ENCODE assay signal across 19 cellular contexts in genomic region chr15:78763111-78763795, GRCh38. TPM values are rescaled to one million over a fixed set of nuclear protein-coding genes. Genes with fewer than 3 reads are reported as not detected.
DNase-seq lines count a peak whose midpoint lies in the region; ATAC-seq and TF ChIP-seq lines count a peak whose summit lies in the region.
"Had no signal": no experiment of that assay in that cellular context is flagged by ENCODE, and none has a peak within 500 bp of the region (broad histone marks: within the 10 kb centered on the region; RNA-seq: fewer than 3 reads in every experiment).

No MANE protein-coding gene starts in this region.

- no peaks in the 10 kb centered on the region for H3K36me3 Mint-ChIP-seq in activated CD8-positive, alpha-beta T cell treated with anti-CD3 and anti-CD28 coated beads for 36 hours (ENCODE audit: low read depth)

- H3K27me3 Mint-ChIP-seq in activated CD8-positive, alpha-beta T cell treated with anti-CD3 and anti-CD28 coated beads for 36 hours = no peaks in the 10 kb centered on the region

- H3K4me1 ChIP-seq in lower lobe of right lung (peaks cover 19% of the 10 kb centered on the region), upper lobe of right lung (peaks cover 5% of the 10 kb centered on the region)
- H3K4me1 ChIP-seq: parathyroid adenoma had no signal

- no peak for TF ChIP-seq CTCF in activated CD8-positive, alpha-beta T cell treated with anti-CD3 and anti-CD28 coated beads for 36 hours (IDR thresholded peaks at IDR 0.05)
- TF ChIP-seq CTCF in lower lobe of right lung (IDR thresholded peaks at IDR 0.05) (no peak), upper lobe of right lung (IDR thresholded peaks at IDR 0.05) (no peak)

- intact Hi-C loops in cardiac septum (cut with DNase I) (no loop called here), left cardiac atrium (cut with DNase I) (no loop called here), lower lobe of right lung (cut with DNase I) (no loop called here), upper lobe of right lung (cut with DNase I) (no loop called here)
- intact Hi-C loops in activated CD8-positive, alpha-beta T cell treated with anti-CD3 and anti-CD28 coated beads for 36 hours (cut with micrococcal nuclease) = loop anchor here (10.0 kb wide), 1 partner anchor 52 kb away; the partner anchor contains the start of gene ADAMTS7

- peaks cover 21% of the 10 kb centered on the region for H3K4me1 Mint-ChIP-seq in activated CD8-positive, alpha-beta T cell treated with anti-CD3 and anti-CD28 coated beads for 36 hours (ENCODE audit: low read depth)

- H3K36me3 ChIP-seq in lower lobe of right lung = no peaks in the 10 kb centered on the region
- H3K36me3 ChIP-seq in upper lobe of right lung = no peaks in the 10 kb centered on the region
- H3K36me3 ChIP-seq: WERI-Rb-1 had no signal

- H3K27me3 ChIP-seq in lower lobe of right lung (ENCODE audit: low read depth) = no peaks in the 10 kb centered on the region
- H3K27me3 ChIP-seq in upper lobe of right lung = no peaks in the 10 kb centered on the region

- H3K9me3 ChIP-seq in lower lobe of right lung (no peaks in the 10 kb centered on the region), upper lobe of right lung (no peaks in the 10 kb centered on the region)

- DNase-seq in cardiac septum (ENCODE audit: low spot score) = peak; percentile 63
- DNase-seq in left cardiac atrium = no peak
- DNase-seq in activated CD8-positive, alpha-beta T cell treated with anti-CD3 and anti-CD28 coated beads for 36 hours = no peak
- peak; percentile 29 for DNase-seq in lower lobe of right lung
- peak; percentile 61 for DNase-seq in upper lobe of right lung
- no peak for DNase-seq in stimulated activated CD4-positive, alpha-beta T cell treated with anti-CD3 and anti-CD28 coated beads, Interleukin-4, amount 100 ng/mL, for 1 hour
- DNase-seq in COR-L47 (lab: John Stamatoyannopoulos, UW) = no peak
- DNase-seq: AML-193, DMS153, HFFc6, IMR-90, NCI-H2081 treated with DMSO at 0.1 percent for 48 hours, NCI-H526 treated with DMSO at 0.1 percent for 48 hours, PC-3, WERI-Rb-1 had no signal

- H3K27ac ChIP-seq in lower lobe of right lung = no peak overlapping the region
- no peak overlapping the region for H3K27ac ChIP-seq in upper lobe of right lung
- H3K27ac ChIP-seq: coronary artery, epithelial cell of prostate, parathyroid adenoma, WERI-Rb-1 had no signal

- CTCF ChIA-PET in activated CD8-positive, alpha-beta T cell treated with anti-CD3 and anti-CD28 coated beads for 36 hours (lab: Charles Lee) = no interaction called here

- POLR2A ChIA-PET in activated CD8-positive, alpha-beta T cell treated with anti-CD3 and anti-CD28 coated beads for 36 hours (lab: Charles Lee) = no interaction called here

- H3K9me3 Mint-ChIP-seq in activated CD8-positive, alpha-beta T cell treated with anti-CD3 and anti-CD28 coated beads for 36 hours = no peaks in the 10 kb centered on the region
- H3K9me3 Mint-ChIP-seq: HFFc6 had no signal

- no peak for ATAC-seq in left cardiac atrium
- no peak for ATAC-seq in activated CD8-positive, alpha-beta T cell treated with anti-CD3 and anti-CD28 coated beads for 36 hours
- ATAC-seq in lower lobe of right lung = no peak
- no peak for ATAC-seq in upper lobe of right lung
- ATAC-seq: PC-3 had no signal

- H3K27ac Mint-ChIP-seq in activated CD8-positive, alpha-beta T cell treated with anti-CD3 and anti-CD28 coated beads for 36 hours = peak overlapping the region; percentile 50
- H3K27ac Mint-ChIP-seq: HFFc6 had no signal

- no peak overlapping the region for H3K4me3 ChIP-seq in lower lobe of right lung
- no peak overlapping the region for H3K4me3 ChIP-seq in upper lobe of right lung
- H3K4me3 ChIP-seq: coronary artery had no signal

- no peak overlapping the region for H3K4me3 Mint-ChIP-seq in activated CD8-positive, alpha-beta T cell treated with anti-CD3 and anti-CD28 coated beads for 36 hours
- H3K4me3 Mint-ChIP-seq: HFFc6 had no signal

RNA-seq across cellular contexts. Expression of gene ADAMTS7, which starts 48.0 kb away (rescaled TPM):
- total RNA-seq in cardiac septum (17.8 TPM), left cardiac atrium (10 to 100 TPM; 35.8 to 45.9 TPM), lower lobe of right lung (5.3 TPM), upper lobe of right lung (9.1 TPM)
- under 1 TPM; 0.23 to 0.60 TPM for total RNA-seq in activated CD8-positive, alpha-beta T cell treated with anti-CD3 and anti-CD28 coated beads for 36 hours
- total RNA-seq: mononuclear cell had no signal

Comparison
In these comparisons a context has a peak if more than half of its experiments do, and no peak if none do; other contexts are left out.
1. DNase-seq: peak in cardiac septum (single experiment), lower lobe of right lung (single experiment) and upper lobe of right lung (single experiment); none in left cardiac atrium (single experiment), activated CD8-positive, alpha-beta T cell treated with anti-CD3 and anti-CD28 coated beads for 36 hours (single experiment), stimulated activated CD4-positive, alpha-beta T cell treated with anti-CD3 and anti-CD28 coated beads, Interleukin-4, amount 100 ng/mL, for 1 hour (single experiment) and COR-L47 (single experiment).